ENCODE assay signal across 8 cellular contexts in genomic region chr16:8674413-8675022, GRCh38. TPM values are rescaled to one million over a fixed set of nuclear protein-coding genes. Genes with fewer than 3 reads are reported as not detected.
DNase-seq lines count a peak whose midpoint lies in the region; ATAC-seq and TF ChIP-seq lines count a peak whose summit lies in the region.

Gene ABAT, plus strand, starts transcription at chr16:8674617. Its CDS starts 61,123 bp downstream, at chr16:8735740.

- H2AFZ ChIP-seq in OCI-LY1 (ENCODE audit: low read length) = peak within 1 kb of the TSS; percentile 92

- H3F3A ChIP-seq in OCI-LY1 (ENCODE audit: insufficient read depth, low read length) = no peaks in the 10 kb centered on the region

- peak within 1 kb of the TSS; percentile 90 for H3K4me2 ChIP-seq in OCI-LY1 (ENCODE audit: low read length)

- CTCF ChIA-PET in Calu3 (lab: Charles Lee) = interaction anchor here (0.5 kb wide), 1 partner anchor 359 kb away, joined by 5 read pairs; no protein-coding TSS in a partner anchor

- no peaks in the 10 kb centered on the region for H3K79me2 ChIP-seq in OCI-LY1 (ENCODE audit: insufficient read depth, low read length)

- H3K27ac ChIP-seq in OCI-LY1 (ENCODE audit: low read depth, low read length, poor library complexity, severe bottlenecking) (no peak within 1 kb of the TSS), muscle layer of colon (ENCODE audit: low read depth, low read length) (no peak within 1 kb of the TSS)

- peaks cover under 1% of the 10 kb centered on the region; the same call in 1 of the 2 replicates for H3K27me3 ChIP-seq in OCI-LY1 (ENCODE audit: insufficient read depth, low read length)
- no peaks in the 10 kb centered on the region for H3K27me3 ChIP-seq in muscle layer of colon (ENCODE audit: control insufficient read depth in 1 of 2, insufficient read depth in 2 of 2, low read length in 2 of 2)

- no peak for TF ChIP-seq POLR2A in erythroblast (IDR thresholded peaks at IDR 0.05; ENCODE audit: low read length)

- no peaks in the 10 kb centered on the region; the same call in 1 of the 2 replicates for H3K36me3 ChIP-seq in OCI-LY1 (ENCODE audit: insufficient read depth, low read length)
- H3K36me3 ChIP-seq in muscle layer of colon (ENCODE audit: insufficient read depth, low read length) = no peaks in the 10 kb centered on the region

- H3K4me1 ChIP-seq in OCI-LY1 (ENCODE audit: insufficient read depth, low read length, severe bottlenecking) = peaks cover 11% of the 10 kb centered on the region
- peaks cover 11% of the 10 kb centered on the region for H3K4me1 ChIP-seq in muscle layer of colon (ENCODE audit: insufficient read depth, low read length)

- H3K4me3 Mint-ChIP-seq in Calu3 (ENCODE audit: low read depth, unreplicated experiment) = peak within 1 kb of the TSS; percentile 88

- peaks cover 51% of the 10 kb centered on the region for H3K4me1 Mint-ChIP-seq in Calu3 (ENCODE audit: low read depth, unreplicated experiment)

- H3K9me3 ChIP-seq in OCI-LY1 (ENCODE audit: low read length) (no peaks in the 10 kb centered on the region), muscle layer of colon (ENCODE audit: low read length) (no peaks in the 10 kb centered on the region)

- TF ChIP-seq CTCF in Calu3 (IDR thresholded peaks at IDR 0.05; ENCODE audit: unreplicated experiment) (no peak), OCI-LY1 (IDR thresholded peaks at IDR 0.05; ENCODE audit: low read length) (no peak)

- no peaks in the 10 kb centered on the region for H3K9me3 Mint-ChIP-seq in Calu3 (ENCODE audit: low read depth, unreplicated experiment)

- BruUV-seq in Calu3 (replicated peaks; lab: Mats Ljungman, UMichigan) = TSS peak; percentile 37

- H3K4me3 ChIP-seq in OCI-LY1 (ENCODE audit: low read depth, low read length, poor library complexity, severe bottlenecking) (peak within 1 kb of the TSS; percentile 72), muscle layer of colon (ENCODE audit: low read depth in 1 of 2, low read length in 2 of 2) (peak within 1 kb of the TSS; percentile 62 to 65)

- H4K20me1 ChIP-seq in OCI-LY1 (ENCODE audit: insufficient read depth, low read length) = no peaks in the 10 kb centered on the region

- H3K27ac Mint-ChIP-seq in Calu3 (ENCODE audit: unreplicated experiment) = peak within 1 kb of the TSS; percentile 73

- no peaks in the 10 kb centered on the region for H3K27me3 Mint-ChIP-seq in Calu3 (ENCODE audit: unreplicated experiment)

- H3K36me3 Mint-ChIP-seq in Calu3 (ENCODE audit: insufficient read depth, unreplicated experiment) = peaks cover 27% of the 10 kb centered on the region

- intact Hi-C loops in Calu3 (cut with micrococcal nuclease; ENCODE audit: unreplicated experiment) = loop anchor here (5.0 kb wide), 1 partner anchor 123 kb away; the partner anchor contains the start of genes PMM2 and TMEM186

- DNase-seq in Calu3 (peak; percentile 96), HS-5 (ENCODE audit: low read depth) (peak; percentile 43), erythroblast (lab: John Stamatoyannopoulos, UW) (peak; percentile 86 to 90)
- peak; percentile 89 for DNase-seq in activated T-cell treated with anti-CD3 and anti-CD28 coated beads, Interleukin-2, amount 50 U/mL, for 1 hour
- DNase-seq in stimulated activated CD8-positive, alpha-beta memory T cell treated with anti-CD3 and anti-CD28 coated beads, Interleukin-7, amount 100 ng/mL, for 1 hour (ENCODE audit: low read depth in 2 of 2) = peak; percentile 70 to 81

- peak; percentile 99 for ATAC-seq in GM21367 (IDR thresholded peaks at IDR 0.05; ENCODE audit: unreplicated experiment)

- peak within 1 kb of the TSS; percentile 63 for H3K9ac ChIP-seq in OCI-LY1 (ENCODE audit: low read length)
- no peak within 1 kb of the TSS for H3K9ac ChIP-seq in muscle layer of colon (ENCODE audit: low read length)

- H3K9me2 ChIP-seq in OCI-LY1 (ENCODE audit: low read depth, low read length) = no peaks in the 10 kb centered on the region

RNA-seq across cellular contexts. Expression of gene ABAT, which starts in this region (rescaled TPM):
- 12.6 and 14.2 TPM in 2 replicates for total RNA-seq in Calu3 (2022)

Comparison
In these comparisons a context has a peak if more than half of its experiments do, and no peak if none do; other contexts are left out.
1. DNase-seq: peak in every context shown above with its lines; median percentile 96 in Calu3; 89 in activated T-cell treated with anti-CD3 and anti-CD28 coated beads, Interleukin-2, amount 50 U/mL, for 1 hour; 88 in erythroblast; 76 in stimulated activated CD8-positive, alpha-beta memory T cell treated with anti-CD3 and anti-CD28 coated beads, Interleukin-7, amount 100 ng/mL, for 1 hour; 43 in HS-5.